Comparison of ENCODE assay signal across 19 cellular contexts in genomic region chr5:149771216-149771973, GRCh38. TPM values are rescaled to one million over a fixed set of nuclear protein-coding genes. Genes with fewer than 3 reads are reported as not detected.
DNase-seq lines count a peak whose midpoint lies in the region; ATAC-seq, FAIRE-seq and TF ChIP-seq lines count a peak whose summit lies in the region.
"Had no signal": no experiment of that assay in that cellular context is flagged by ENCODE, and none has a peak within 500 bp of the region (broad histone marks: within the 10 kb centered on the region; RNA-seq: fewer than 3 reads in every experiment).

No MANE protein-coding gene starts in this region.

- H3K4me3 ChIP-seq in heart right ventricle (no peak overlapping the region), K562 (no peak overlapping the region), mucosa of rectum (ENCODE audit: low read length in 2 of 2) (peak overlapping the region in 1 of 2 donors; percentile 37), transverse colon (no peak overlapping the region)
- H3K4me3 ChIP-seq: SJCRH30 had no signal

- BruUV-seq in K562 (replicated peaks; lab: Mats Ljungman, UMichigan) = no TSS peak

- intact Hi-C loops in heart right ventricle (cut with DNase I) (loop anchor here in 2 of 10 donors (5.0 kb wide), 2 partner anchors 51 to 56 kb away; no protein-coding TSS in a partner anchor), left cardiac atrium (cut with DNase I) (no loop called here), K562 (cut with micrococcal nuclease) (no loop called here), transverse colon (cut with DNase I; ENCODE audit: low total_unique reads) (no loop called here)

- peaks cover 95% of the 10 kb centered on the region for H3K79me2 ChIP-seq in K562 (ENCODE audit: control insufficient read depth, insufficient read depth, low read length)

- peaks cover 2% of the 10 kb centered on the region; the same call in 1 of the 2 replicates for H4K20me1 ChIP-seq in K562 (replicated peaks; ENCODE audit: control insufficient read depth, insufficient read depth, low read length)

- CTCF ChIA-PET in K562 (lab: Yijun Ruan, JAX; ENCODE audit: low intra/inter-chr PET ratio) = no interaction called here

- TF ChIP-seq EP300 in K562 (IDR thresholded peaks at IDR 0.05; ENCODE audit: low read length) = no peak
- no peak for TF ChIP-seq EP300 in transverse colon (IDR thresholded peaks at IDR 0.05; ENCODE audit: low read depth)

- no peak for TF ChIP-seq CTCF in heart right ventricle (IDR thresholded peaks at IDR 0.05)
- no peak for TF ChIP-seq CTCF in K562 (IDR thresholded peaks at IDR 0.05 in 2 of 3, conservative IDR thresholded peaks at IDR 0.05 in 1 of 3; ENCODE audit: insufficient read depth in 2 of 3, low read depth in 1 of 3, low read length in 3 of 3)
- no peak for TF ChIP-seq CTCF in transverse colon (IDR thresholded peaks at IDR 0.05)

- ATAC-seq in heart right ventricle = no peak
- ATAC-seq in left cardiac atrium = no peak
- no peak for ATAC-seq in K562
- ATAC-seq: left colon; natural killer cell treated with Interleukin-12 subunit alpha and Interleukin-12 subunit beta and Interleukin-15 and Interleukin-18, amount 100 ng/mL, for 72 hours had no signal

- no peak for TF ChIP-seq RAD21 in K562 (CRISPR knock-in tag; conservative IDR thresholded peaks at IDR 0.05 in 1 of 2, IDR thresholded peaks at IDR 0.05 in 1 of 2)

- no peaks in the 10 kb centered on the region for H3K27me3 ChIP-seq in heart right ventricle
- H3K27me3 ChIP-seq in K562 (ENCODE audit: control insufficient read depth in 2 of 2, insufficient read depth in 2 of 2, low read length in 2 of 2) = no peaks in the 10 kb centered on the region
- H3K27me3 ChIP-seq in mucosa of rectum (ENCODE audit: control insufficient read depth in 2 of 2, insufficient read depth in 2 of 2, low read length in 2 of 2) = no peaks in the 10 kb centered on the region
- no peaks in the 10 kb centered on the region for H3K27me3 ChIP-seq in transverse colon
- H3K27me3 ChIP-seq: SJCRH30 had no signal

- no peak overlapping the region for H2AFZ ChIP-seq in K562 (ENCODE audit: low read depth, low read length)

- DNase-seq in heart right ventricle (no peak), left cardiac atrium (no peak), K562 (ENCODE audit: extremely low read depth in 1 of 4, low spot score in 3 of 4) (no peak), transverse colon (peak; percentile 21), COR-L47 (lab: John Stamatoyannopoulos, UW) (no peak), mucosa of gallbladder (ENCODE audit: low spot score) (no peak)
- DNase-seq in activated CD4-positive, CD25-positive, alpha-beta regulatory T cell (lab: John Stamatoyannopoulos, UW) = no peak
- DNase-seq: activated CD4-positive, alpha-beta T cell treated with anti-CD3 and anti-CD28 coated beads, Interleukin-2, amount 50 U/mL, for 1 hour; activated naive CD4-positive, alpha-beta T cell treated with anti-CD3 and anti-CD28 coated beads, Interleukin-2, amount 10 ng/mL, durations not matched to agents 7 days and 5 days; activated T-cell treated with anti-CD3 and anti-CD28 coated beads for 4 hours; hypothalamus; IMR-90; left colon; NCI-H1048; NCI-H2171 treated with DMSO at 0.1 percent for 48 hours; SJCRH30; T-helper 9 cell had no signal

- POLR2A ChIA-PET in K562 (lab: Yijun Ruan, JAX) = interaction anchor here (0.6 kb wide), 1 partner anchor 126 kb away, joined by 3 read pairs; no protein-coding TSS in a partner anchor

- peak; percentile 51 for FAIRE-seq in K562 (lab: Jason Lieb, UNC)

- H3K4me1 ChIP-seq in heart right ventricle (peaks cover 25 to 92% (median 68%) of the 10 kb centered on the region in 9 donors), K562 (replicated peaks in 1 of 2; ENCODE audit: control insufficient read depth in 2 of 2, insufficient read depth in 2 of 2, low read length in 2 of 2) (peaks cover 6 to 12% of the 10 kb centered on the region in 2 experiments; a peak in 3 of 5 replicates), mucosa of rectum (ENCODE audit: control insufficient read depth in 2 of 2, insufficient read depth in 2 of 2, low read length in 2 of 2) (peaks cover 22 to 47% of the 10 kb centered on the region in 2 donors), transverse colon (peaks cover 31 to 67% (median 49%) of the 10 kb centered on the region in 4 donors)
- H3K4me1 ChIP-seq: SJCRH30 had no signal

- TF ChIP-seq POLR2A in K562 (conservative IDR thresholded peaks at IDR 0.05) (no peak), transverse colon (IDR thresholded peaks at IDR 0.05) (peak; percentile 12)

- H3K27ac ChIP-seq in heart right ventricle = peak overlapping the region in 7 of 10 donors; percentile 9 to 60 (median 43)
- no peak overlapping the region for H3K27ac ChIP-seq in K562 (ENCODE audit: extremely low read depth, low read depth, low read length)
- H3K27ac ChIP-seq in mucosa of rectum (ENCODE audit: low read depth in 2 of 2, low read length in 2 of 2) = peak overlapping the region; percentile 83 to 84
- peak overlapping the region; percentile 85 to 88 (median 86) for H3K27ac ChIP-seq in transverse colon
- H3K27ac ChIP-seq: SJCRH30 had no signal

- H3K9me1 ChIP-seq in K562 (ENCODE audit: control insufficient read depth, insufficient read depth, low read length) = no peaks in the 10 kb centered on the region

- 0 out of 4 replicates have a peak overlapping the region, but pooled peaks of 1 of the 2 experiments have one; percentile 4 for H3K9ac ChIP-seq in K562 (ENCODE audit: insufficient read depth in 1 of 2, low read depth in 2 of 2, low read length in 2 of 2)
- peak overlapping the region; percentile 61 to 68 for H3K9ac ChIP-seq in mucosa of rectum (ENCODE audit: low read depth in 1 of 2, low read length in 2 of 2)

- in situ Hi-C loops in K562 (cut with MboI) (no loop called here), transverse colon (cut with MboI; ENCODE audit: low pct_ligation_motif_present in 1 of 4, low pct_unique_long_range_greater_than_20kb in 1 of 4, low sequenced_read_pairs in 3 of 4) (no loop called here)

- H3K4me2 ChIP-seq in K562 (ENCODE audit: insufficient read depth, low read length) = no peak overlapping the region

- H3K9me3 ChIP-seq in heart right ventricle = peaks cover 0 to 10% (median 0%) of the 10 kb centered on the region in 11 donors
- peaks cover 9% of the 10 kb centered on the region; the same call in 1 of the 2 replicates for H3K9me3 ChIP-seq in K562 (replicated peaks; ENCODE audit: control insufficient read depth, insufficient read depth, low read depth, low read length)
- peaks cover 0 to 6% of the 10 kb centered on the region in 2 donors for H3K9me3 ChIP-seq in mucosa of rectum (ENCODE audit: control insufficient read depth in 2 of 2, low read length in 2 of 2)
- no peaks in the 10 kb centered on the region for H3K9me3 ChIP-seq in transverse colon

- H3K36me3 ChIP-seq in heart right ventricle (peaks cover 0 to 4% (median 0%) of the 10 kb centered on the region in 9 donors), K562 (ENCODE audit: control insufficient read depth, insufficient read depth, low read length) (peaks cover 48% of the 10 kb centered on the region), mucosa of rectum (ENCODE audit: control insufficient read depth in 2 of 2, insufficient read depth in 2 of 2, low read length in 2 of 2) (peaks cover 3 to 6% of the 10 kb centered on the region in 2 donors), transverse colon (no peaks in the 10 kb centered on the region)

- 56 to 58% methylated on average over 5 of the region's 5 CpGs for WGBS in heart right ventricle, 2 donors
- WGBS in K562 (ENCODE audit: insufficient coverage, low coverage, missing lambda C conversion rate) = 85% methylated on average over 5 of the region's 5 CpGs
- WGBS in transverse colon (ENCODE audit: low coverage in 1 of 2), 2 donors = 35 to 47% methylated on average over 3 to 5 of the region's 5 CpGs

TF ChIP-seq in K562, 482 proteins besides CTCF, POLR2A, EP300 and RAD21 (continues in another document):
- no peak for TF ChIP-seq ZC3H11A (IDR thresholded peaks at IDR 0.05; ENCODE audit: low read depth, low read length)
- no peak for TF ChIP-seq C11orf30 (IDR thresholded peaks at IDR 0.05; ENCODE audit: low read depth)
- no peak for TF ChIP-seq POLR2B (IDR thresholded peaks at IDR 0.05; ENCODE audit: low read depth, partially characterized antibody)
- TF ChIP-seq JUN (IDR thresholded peaks at IDR 0.05; ENCODE audit: borderline replicate concordance, low read depth, low read length) = no peak
- no peak for TF ChIP-seq JUN (CRISPR knock-in tag; IDR thresholded peaks at IDR 0.05; ENCODE audit: borderline replicate concordance)
- TF ChIP-seq CC2D1A (IDR thresholded peaks at IDR 0.05) = no peak
- no peak for TF ChIP-seq HNRNPK (IDR thresholded peaks at IDR 0.05; ENCODE audit: low read depth, low read length, poor library complexity, severe bottlenecking)
- no peak for TF ChIP-seq PTTG1 (tag; IDR thresholded peaks at IDR 0.05; ENCODE audit: low read depth)
- TF ChIP-seq TAL1 (IDR thresholded peaks at IDR 0.05) = no peak

RNA-seq across cellular contexts. Expression of gene PPARGC1B, which starts 41.3 kb away (rescaled TPM):
- 10 to 100 TPM; 21.5 to 36.6 (median 28.9) TPM for total RNA-seq in heart right ventricle
- 10 to 100 TPM in 1 of 2 donors, 1 to 10 TPM in 1; 1.6 to 15.4 TPM for polyA plus RNA-seq in heart right ventricle
- total RNA-seq in left cardiac atrium = 10 to 100 TPM; 11.8 to 12.5 TPM
- total RNA-seq in K562 (2011; cell fraction: chromatin; rRNA removed; ENCODE audit: low replicate concordance) = 34.1 and 39.8 TPM in 2 replicates
- total RNA-seq in K562 (2011; cell fraction: nucleolus; rRNA removed) = 20.5 and 21.1 TPM in 2 replicates
- total RNA-seq in K562 (2011; cell fraction: nucleoplasm; rRNA removed) = 24.4 and 30.4 TPM in 2 replicates
- 8.6 and 10.9 TPM in 2 replicates for total RNA-seq in K562 (2014; rRNA removed)
- total RNA-seq in K562 (2014; rRNA removed; fragmentation: Illumina TruSeq; extraction: Trizol) = 7.1 TPM in 2 replicates
- 7.3 and 8.1 TPM in 2 replicates for total RNA-seq in K562 (2015; rRNA removed; fragmentation: Illumina TruSeq; extraction: Trizol)
- total RNA-seq in K562 (2021) = 23.3 and 29.0 TPM in 2 replicates
- polyA plus RNA-seq in K562 (2011; rRNA removed) = 2.8 and 3.0 TPM in 2 replicates
- polyA plus RNA-seq in K562 (2011; cell fraction: cytosol; rRNA removed) = 2.2 and 2.6 TPM in 2 replicates
- polyA plus RNA-seq in K562 (2011; cell fraction: nucleus; rRNA removed) = 13.0 and 17.4 TPM in 2 replicates
- 6.4 and 8.1 TPM in 2 replicates for polyA plus RNA-seq in K562 (2012)
- polyA plus RNA-seq in K562 (2014; fragmentation: Illumina TruSeq; extraction: Trizol) = 11.6 and 11.7 TPM in 2 replicates
- 1 to 10 TPM; 2.5 to 6.3 TPM for polyA plus RNA-seq in K562 (2014; fragmentation: Nextera tagmentation; extraction: Ambion mirVana)
- polyA plus RNA-seq in K562 (2014; rRNA removed) = 8.7 and 8.8 TPM in 2 replicates
- 7.3 and 7.7 TPM in 2 replicates for polyA minus RNA-seq in K562 (2011; rRNA and poly(A)+ RNA removed)
- 8.8 and 11.6 TPM in 2 replicates for polyA minus RNA-seq in K562 (2011; cell fraction: cytosol; rRNA and poly(A)+ RNA removed)
- polyA minus RNA-seq in K562 (2011; cell fraction: nucleus; rRNA and poly(A)+ RNA removed) = 9.4 and 10.8 TPM in 2 replicates
- 100 to 1,000 TPM in 1 of 4 donors, 10 to 100 TPM in 3; 39.2 to 129 (median 58.3) TPM for total RNA-seq in transverse colon
- 10.6 TPM for total RNA-seq in mucosa of gallbladder
